Comparison of ENCODE assay signal across 15 cellular contexts in the genomic region with DNA sequence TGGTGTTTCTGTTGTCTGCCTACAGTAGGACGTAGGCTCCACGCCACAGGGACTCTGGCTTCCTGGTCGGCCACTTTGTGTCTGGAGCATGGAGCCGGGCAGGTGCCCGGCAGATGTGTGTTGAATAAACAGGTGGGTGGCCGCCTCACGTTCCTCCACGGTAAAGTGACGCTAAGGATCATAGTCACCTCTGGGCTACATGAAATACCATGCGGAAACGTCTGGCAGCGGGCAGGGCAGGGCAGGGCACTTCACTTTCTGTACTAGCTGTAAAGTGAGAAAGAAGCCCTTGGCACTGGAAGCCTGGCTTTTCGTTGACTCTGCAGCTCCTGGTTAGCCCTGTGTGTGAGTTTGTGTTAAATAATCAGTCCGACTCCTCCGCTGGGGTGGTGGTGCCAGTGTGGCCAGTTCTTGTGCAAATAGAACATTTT. TPM values are rescaled to one million over a fixed set of nuclear protein-coding genes. Genes with fewer than 3 reads are reported as not detected.
DNase-seq lines count a peak whose midpoint lies in the region; ATAC-seq and TF ChIP-seq lines count a peak whose summit lies in the region.
"Had no signal": no experiment of that assay in that cellular context is flagged by ENCODE, and none has a peak within 500 bp of the region (broad histone marks: within the 10 kb centered on the region; RNA-seq: fewer than 3 reads in every experiment).

No MANE protein-coding gene starts in this region.

- H4K20me1 ChIP-seq in mammary epithelial cell (ENCODE audit: insufficient read depth, low read length): no peaks in the 10 kb centered on the region

- H3K27me3 ChIP-seq in breast epithelium (no peaks in the 10 kb centered on the region), mammary epithelial cell (ENCODE audit: insufficient read depth, low read length) (no peaks in the 10 kb centered on the region)
- H3K27me3 ChIP-seq: dorsolateral prefrontal cortex, gastroesophageal sphincter, ovary, sigmoid colon had no signal

- no peak overlapping the region for H2AFZ ChIP-seq in mammary epithelial cell (ENCODE audit: low read depth, low read length)

- H3K27ac ChIP-seq in breast epithelium: peak overlapping the region; percentile 54 to 66
- H3K27ac ChIP-seq in mammary epithelial cell (ENCODE audit: insufficient read depth, low read depth, low read length): no peak overlapping the region
- H3K27ac ChIP-seq: dorsolateral prefrontal cortex, gastroesophageal sphincter, KMS-11, ovary had no signal

- CTCF ChIA-PET in mammary epithelial cell (lab: Charles Lee; ENCODE audit: low non-redundant PET): no interaction called here

- no peaks in the 10 kb centered on the region for H3K9me3 ChIP-seq in breast epithelium
- no peaks in the 10 kb centered on the region for H3K9me3 ChIP-seq in mammary epithelial cell (replicated peaks; ENCODE audit: insufficient read depth, low read length)
- H3K9me3 ChIP-seq: gastroesophageal sphincter, ovary, sigmoid colon had no signal

- no peak overlapping the region for H3K9ac ChIP-seq in mammary epithelial cell (ENCODE audit: insufficient read depth, low read length)
- H3K9ac ChIP-seq: KMS-11 had no signal

- no peaks in the 10 kb centered on the region for H3K79me2 ChIP-seq in mammary epithelial cell (ENCODE audit: insufficient read depth, low read length)

- dilution Hi-C loops in mammary epithelial cell (cut with HindIII; ENCODE audit: low sequenced_read_pairs): no loop called here

- in situ Hi-C loops in mammary epithelial cell (cut with MboI; ENCODE audit: low sequenced_read_pairs in 2 of 2): no loop called here

- 87% methylated on average over 8 of the region's 15 CpGs for WGBS in mammary epithelial cell (ENCODE audit: low coverage, missing lambda C conversion rate)

- intact Hi-C loops in breast epithelium (cut with DNase I; ENCODE audit: low total_unique reads) (no loop called here), mammary epithelial cell (cut with micrococcal nuclease) (no loop called here)

- H3K4me1 ChIP-seq in breast epithelium (no peaks in the 10 kb centered on the region), mammary epithelial cell (ENCODE audit: insufficient read depth, low read length) (peaks cover 5% of the 10 kb centered on the region)

- no peak for ATAC-seq in GM21360 (IDR thresholded peaks at IDR 0.05; ENCODE audit: unreplicated experiment)
- ATAC-seq: CD8-positive, alpha-beta T cell; gastroesophageal sphincter had no signal

- H3K4me2 ChIP-seq in mammary epithelial cell (ENCODE audit: insufficient read depth, low read depth, low read length): no peak overlapping the region
- H3K4me2 ChIP-seq: KMS-11 had no signal

- no TSS peak for BruUV-seq in mammary epithelial cell (replicated peaks; lab: Mats Ljungman, UMichigan)

- TF ChIP-seq CTCF in breast epithelium (IDR thresholded peaks at IDR 0.05): no peak
- no peak for TF ChIP-seq CTCF in mammary epithelial cell (conservative IDR thresholded peaks at IDR 0.05 in 1 of 2, IDR thresholded peaks at IDR 0.05 in 1 of 2; ENCODE audit: extremely low read depth in 1 of 2, insufficient read depth in 1 of 2, low read depth in 1 of 2, low read length in 2 of 2)

- H3K36me3 ChIP-seq in breast epithelium: no peaks in the 10 kb centered on the region
- H3K36me3 ChIP-seq in mammary epithelial cell (ENCODE audit: insufficient read depth, low read length): no peaks in the 10 kb centered on the region
- H3K36me3 ChIP-seq: gastroesophageal sphincter, ovary, sigmoid colon had no signal

- H3K4me3 ChIP-seq in breast epithelium (peak overlapping the region in 1 of 3 donors; percentile 5), mammary epithelial cell (replicated peaks in 1 of 3; ENCODE audit: insufficient read depth in 1 of 3, low read depth in 2 of 3, low read length in 3 of 3) (no peak overlapping the region)
- H3K4me3 ChIP-seq: dorsolateral prefrontal cortex, gastroesophageal sphincter, ovary, sigmoid colon had no signal

- DNase-seq in breast epithelium (ENCODE audit: low spot score in 2 of 2) (peak; percentile 32 to 61), mammary epithelial cell (no peak), NCI-H69 (lab: John Stamatoyannopoulos, UW) (peak; percentile 96), mucosa of gallbladder (ENCODE audit: low spot score) (peak; percentile 17), ureter (ENCODE audit: low spot score) (peak; percentile 71), D341Med (ENCODE audit: low spot score) (no peak)
- no peak for DNase-seq in activated CD4-positive, alpha-beta T cell treated with anti-CD3 and anti-CD28 coated beads, Interleukin-2, amount 50 U/mL, for 48 hours
- DNase-seq: activated CD8-positive, alpha-beta memory T cell treated with anti-CD3 and anti-CD28 coated beads for 24 hours; CD8-positive, alpha-beta T cell; dorsolateral prefrontal cortex; ovary; sigmoid colon had no signal

- TF ChIP-seq POLR2A in breast epithelium (IDR thresholded peaks at IDR 0.05): no peak

RNA-seq across cellular contexts. Expression of a gene that starts 52.4 kb away (rescaled TPM):
- 10 to 100 TPM; 16.4 to 23.3 (median 16.8) TPM for total RNA-seq in breast epithelium
- total RNA-seq in mammary epithelial cell: 10 to 100 TPM; 12.0 to 72.5 TPM
- 91.1 TPM for polyA plus RNA-seq in mammary epithelial cell
- polyA minus RNA-seq in mammary epithelial cell: 92.6 TPM
- 25.4 TPM for total RNA-seq in mucosa of gallbladder
- 27.9 TPM for total RNA-seq in ureter

Comparison
In these comparisons a context has a peak if more than half of its experiments do, and no peak if none do; other contexts are left out.
1. DNase-seq: peak in breast epithelium (2 of 2), NCI-H69 (single experiment), mucosa of gallbladder (single experiment) and ureter (single experiment); none in mammary epithelial cell (single experiment), activated CD4-positive, alpha-beta T cell treated with anti-CD3 and anti-CD28 coated beads, Interleukin-2, amount 50 U/mL, for 48 hours (0 of 2) and D341Med (single experiment).